In the genomic region with DNA sequence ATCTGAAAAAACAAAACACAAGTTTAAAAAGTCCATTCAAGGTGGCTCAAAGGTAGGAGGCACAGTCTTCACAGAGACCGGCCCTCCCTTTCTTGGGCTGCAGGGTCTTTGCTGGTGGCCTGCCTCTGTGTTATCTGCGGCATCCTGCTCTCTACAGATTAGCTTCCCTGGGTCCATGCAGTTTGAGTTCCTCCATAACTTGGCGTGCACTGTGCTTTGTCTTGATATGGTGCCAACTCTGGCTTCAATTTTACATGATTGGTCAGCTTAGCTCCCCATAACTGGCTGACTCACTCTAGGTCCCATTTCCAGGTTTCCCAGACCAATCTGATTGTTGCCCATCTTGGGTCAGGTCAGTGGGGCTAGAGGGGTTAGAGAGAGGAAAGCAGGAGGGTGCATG, we compare ENCODE assay signal across 22 cellular contexts. TPM values are rescaled to one million over a fixed set of nuclear protein-coding genes. Genes with fewer than 3 reads are reported as not detected.
DNase-seq lines count a peak whose midpoint lies in the region; ATAC-seq and TF ChIP-seq lines count a peak whose summit lies in the region.
"Had no signal": no experiment of that assay in that cellular context is flagged by ENCODE, and none has a peak within 500 bp of the region (broad histone marks: within the 10 kb centered on the region; RNA-seq: fewer than 3 reads in every experiment).

No MANE protein-coding gene starts in this region.

- DNase-seq in left cardiac atrium (no peak), right atrium auricular region (ENCODE audit: low spot score) (no peak), RPMI7951 (ENCODE audit: low read depth) (peak; percentile 45), dermis microvascular lymphatic vessel endothelial cell (ENCODE audit: low read depth in 2 of 2) (peak; percentile 48 to 51), neural progenitor cell (ENCODE audit: low spot score) (no peak), cerebellum (ENCODE audit: low spot score) (no peak)
- DNase-seq in activated T-helper 1 cell treated with anti-CD3 and anti-CD28 coated beads, Interleukin-12 subunit alpha, Interleukin-12 subunit beta, Interleukin-2, Interleukin-4 antibody, amounts not matched to agents 30 ng/mL and 10 ng/mL and 1 ng/mL, durations not matched to agents 14 hours and 24 hours and 36 hours (ENCODE audit: low spot score) = no peak
- DNase-seq: activated CD4-positive, alpha-beta T cell treated with anti-CD3 and anti-CD28 coated beads for 1 hour; activated effector memory CD4-positive, alpha-beta T cell treated with Interleukin-2 at 50 U/mL for 16 hours; DMS79 treated with DMSO at 0.1 percent for 48 hours; foreskin keratinocyte; KG1; NCI-H1092; NCI-H2107; NCI-H526; right lobe of liver; SJCRH30; stimulated activated naive CD4-positive, alpha-beta T cell treated with Interleukin-2 at 50 U/mL for 16 hours had no signal

- H3F3A ChIP-seq in neural progenitor cell (ENCODE audit: low read depth) = peaks cover 3% of the 10 kb centered on the region

- H3K79me2 ChIP-seq in neural progenitor cell (ENCODE audit: low read depth) = no peaks in the 10 kb centered on the region

- H3K27ac ChIP-seq in right atrium auricular region = no peak overlapping the region
- no peak overlapping the region for H3K27ac ChIP-seq in neural progenitor cell
- H3K27ac ChIP-seq: foreskin keratinocyte, right lobe of liver, SJCRH30, tibial nerve had no signal

- ATAC-seq in left cardiac atrium = peak; percentile 38 to 45
- ATAC-seq in GM18858 (IDR thresholded peaks at IDR 0.05; ENCODE audit: unreplicated experiment) = no peak
- ATAC-seq: foreskin keratinocyte had no signal

- H3K4me2 ChIP-seq in neural progenitor cell = no peak overlapping the region

- no peak overlapping the region for H3K27ac Mint-ChIP-seq in neural progenitor cell
- no peak overlapping the region for H3K27ac Mint-ChIP-seq in activated T-helper 1 cell treated with anti-CD3 and anti-CD28 coated beads, Interleukin-12 subunit alpha, Interleukin-12 subunit beta, Interleukin-2, Interleukin-4 antibody, amounts not matched to agents 30 ng/mL and 10 ng/mL and 1 ng/mL, durations not matched to agents 14 hours and 24 hours and 36 hours
- H3K27ac Mint-ChIP-seq: T-helper 2 cell treated with Interferon-gamma antibody and Interleukin-4, amounts not matched to agents 5 μg/mL and 100 μg/mL, for 36 hours had no signal

- intact Hi-C loops in left cardiac atrium (cut with DNase I) = no loop called here
- intact Hi-C loops in activated T-helper 1 cell treated with anti-CD3 and anti-CD28 coated beads, Interleukin-12 subunit alpha, Interleukin-12 subunit beta, Interleukin-2, Interleukin-4 antibody, amounts not matched to agents 30 ng/mL and 10 ng/mL and 1 ng/mL, durations not matched to agents 14 hours and 24 hours and 36 hours (cut with micrococcal nuclease) = no loop called here

- H3K4me1 ChIP-seq in right atrium auricular region (peaks cover 0 to 5% of the 10 kb centered on the region in 2 donors), neural progenitor cell (no peaks in the 10 kb centered on the region)
- H3K4me1 ChIP-seq: foreskin keratinocyte, right lobe of liver had no signal

- peaks cover 2% of the 10 kb centered on the region for H3K36me3 Mint-ChIP-seq in neural progenitor cell
- peaks cover 9% of the 10 kb centered on the region for H3K36me3 Mint-ChIP-seq in activated T-helper 1 cell treated with anti-CD3 and anti-CD28 coated beads, Interleukin-12 subunit alpha, Interleukin-12 subunit beta, Interleukin-2, Interleukin-4 antibody, amounts not matched to agents 30 ng/mL and 10 ng/mL and 1 ng/mL, durations not matched to agents 14 hours and 24 hours and 36 hours (ENCODE audit: low read depth)

- no peak for TF ChIP-seq CTCF in right atrium auricular region (IDR thresholded peaks at IDR 0.05)
- no peak for TF ChIP-seq CTCF in neural progenitor cell (IDR thresholded peaks at IDR 0.05)

- no peaks in the 10 kb centered on the region for H4K20me1 ChIP-seq in neural progenitor cell (ENCODE audit: low read depth)

- H3K36me3 ChIP-seq in right atrium auricular region (no peaks in the 10 kb centered on the region), neural progenitor cell (no peaks in the 10 kb centered on the region)
- H3K36me3 ChIP-seq: right lobe of liver, SJCRH30, tibial nerve had no signal

- H3K9me3 Mint-ChIP-seq in neural progenitor cell = no peaks in the 10 kb centered on the region
- H3K9me3 Mint-ChIP-seq in activated T-helper 1 cell treated with anti-CD3 and anti-CD28 coated beads, Interleukin-12 subunit alpha, Interleukin-12 subunit beta, Interleukin-2, Interleukin-4 antibody, amounts not matched to agents 30 ng/mL and 10 ng/mL and 1 ng/mL, durations not matched to agents 14 hours and 24 hours and 36 hours = no peaks in the 10 kb centered on the region
- H3K9me3 Mint-ChIP-seq: central memory CD8-positive, alpha-beta T cell; T-helper 2 cell treated with Interferon-gamma antibody and Interleukin-4, amounts not matched to agents 5 μg/mL and 100 μg/mL, for 36 hours had no signal

- H3K9me3 ChIP-seq in right atrium auricular region (no peaks in the 10 kb centered on the region), neural progenitor cell (ENCODE audit: low read depth) (no peaks in the 10 kb centered on the region)
- H3K9me3 ChIP-seq: right lobe of liver, SJCRH30, tibial nerve had no signal

- no peak overlapping the region for H3K9ac ChIP-seq in neural progenitor cell

- peak overlapping the region; percentile 21 for H3K4me3 Mint-ChIP-seq in neural progenitor cell
- H3K4me3 Mint-ChIP-seq in activated T-helper 1 cell treated with anti-CD3 and anti-CD28 coated beads, Interleukin-12 subunit alpha, Interleukin-12 subunit beta, Interleukin-2, Interleukin-4 antibody, amounts not matched to agents 30 ng/mL and 10 ng/mL and 1 ng/mL, durations not matched to agents 14 hours and 24 hours and 36 hours = no peak overlapping the region
- H3K4me3 Mint-ChIP-seq: central memory CD8-positive, alpha-beta T cell; T-helper 2 cell treated with Interferon-gamma antibody and Interleukin-4, amounts not matched to agents 5 μg/mL and 100 μg/mL, for 36 hours had no signal

- H3K4me3 ChIP-seq in right atrium auricular region (no peak overlapping the region), neural progenitor cell (no peak overlapping the region)
- H3K4me3 ChIP-seq: right lobe of liver, SJCRH30, tibial nerve had no signal

- H3K27me3 ChIP-seq in right atrium auricular region (no peaks in the 10 kb centered on the region), neural progenitor cell (no peaks in the 10 kb centered on the region)
- H3K27me3 ChIP-seq: right lobe of liver, SJCRH30 had no signal

- H2AFZ ChIP-seq in neural progenitor cell (replicated peaks) = no peak overlapping the region

- H3K27me3 Mint-ChIP-seq in neural progenitor cell (ENCODE audit: insufficient read depth, low read depth) = peaks cover 9% of the 10 kb centered on the region
- no peaks in the 10 kb centered on the region for H3K27me3 Mint-ChIP-seq in activated T-helper 1 cell treated with anti-CD3 and anti-CD28 coated beads, Interleukin-12 subunit alpha, Interleukin-12 subunit beta, Interleukin-2, Interleukin-4 antibody, amounts not matched to agents 30 ng/mL and 10 ng/mL and 1 ng/mL, durations not matched to agents 14 hours and 24 hours and 36 hours (ENCODE audit: insufficient read depth)

- H3K4me1 Mint-ChIP-seq in neural progenitor cell = peaks cover 6% of the 10 kb centered on the region
- H3K4me1 Mint-ChIP-seq in activated T-helper 1 cell treated with anti-CD3 and anti-CD28 coated beads, Interleukin-12 subunit alpha, Interleukin-12 subunit beta, Interleukin-2, Interleukin-4 antibody, amounts not matched to agents 30 ng/mL and 10 ng/mL and 1 ng/mL, durations not matched to agents 14 hours and 24 hours and 36 hours (ENCODE audit: low read depth) = peaks cover 29% of the 10 kb centered on the region

RNA-seq across cellular contexts. Expression of gene TPT1, which starts 41.8 kb away (rescaled TPM):
- total RNA-seq in left cardiac atrium = 1,000 to 10,000 TPM; 3,599 to 3,935 TPM
- 1,000 to 10,000 TPM; 2,150 to 2,159 TPM for total RNA-seq in right atrium auricular region
- 1,659 and 1,842 TPM in 2 replicates for total RNA-seq in RPMI7951 (2014; rRNA removed; shearing (Covaris generic))
- total RNA-seq in dermis microvascular lymphatic vessel endothelial cell = 1,518 and 2,978 TPM in 2 replicates
- 3,253 and 4,951 TPM in 2 replicates for total RNA-seq in neural progenitor cell (ENCODE audit: low replicate concordance)
- 2,353 and 2,360 TPM in 2 replicates for total RNA-seq in activated T-helper 1 cell treated with anti-CD3 and anti-CD28 coated beads, Interleukin-12 subunit alpha, Interleukin-12 subunit beta, Interleukin-2, Interleukin-4 antibody, amounts not matched to agents 30 ng/mL and 10 ng/mL and 1 ng/mL, durations not matched to agents 14 hours and 24 hours and 36 hours
- total RNA-seq in cerebellum = 1,148 TPM

Comparison
In these comparisons a context has a peak if more than half of its experiments do, and no peak if none do; other contexts are left out.
1. DNase-seq: peak in RPMI7951 (single experiment) and dermis microvascular lymphatic vessel endothelial cell (2 of 2); none in left cardiac atrium (single experiment), right atrium auricular region (single experiment), neural progenitor cell (single experiment), activated T-helper 1 cell treated with anti-CD3 and anti-CD28 coated beads, Interleukin-12 subunit alpha, Interleukin-12 subunit beta, Interleukin-2, Interleukin-4 antibody, amounts not matched to agents 30 ng/mL and 10 ng/mL and 1 ng/mL, durations not matched to agents 14 hours and 24 hours and 36 hours (single experiment) and cerebellum (single experiment).